In the genomic region with DNA sequence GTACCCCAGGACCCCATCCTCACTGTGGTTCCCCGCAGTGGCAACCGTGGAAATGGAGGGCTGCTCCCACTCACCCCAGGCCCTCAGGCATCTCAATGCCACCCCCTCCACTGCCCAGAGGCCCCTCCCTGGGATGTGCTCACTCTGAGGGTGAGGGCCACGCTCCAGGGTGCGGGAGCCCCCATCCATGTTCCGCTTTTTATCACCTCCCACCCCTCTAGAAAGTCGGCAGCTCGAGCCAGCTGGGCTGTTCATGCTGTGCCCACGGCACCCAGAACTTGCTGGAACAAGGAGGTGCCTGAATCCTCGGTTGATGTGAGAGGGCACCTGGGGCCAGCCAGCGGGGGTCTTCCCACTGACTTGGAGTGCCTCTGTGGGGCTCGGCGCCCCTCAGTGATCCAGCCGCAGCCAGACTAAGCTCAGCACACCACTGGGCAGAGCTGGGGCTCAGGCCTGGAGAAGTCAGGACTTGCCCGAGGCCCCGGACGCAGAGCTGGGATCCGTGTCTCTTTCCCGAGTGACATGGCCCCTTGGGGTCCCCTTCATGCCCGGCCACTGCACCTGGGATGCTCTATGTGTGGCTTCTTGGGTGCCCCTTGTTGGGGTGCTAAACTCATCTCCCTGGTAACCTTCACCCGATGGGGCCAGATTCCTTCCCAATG, we compare ENCODE assay signal across 14 cellular contexts.
"Had no signal": no experiment of that assay in that cellular context is flagged by ENCODE, and none has a peak within 500 bp of the region (broad histone marks: within the 10 kb centered on the region; RNA-seq: fewer than 3 reads in every experiment).

No MANE protein-coding gene starts in this region.

- ATAC-seq: foreskin keratinocyte; naive thymus-derived CD4-positive, alpha-beta T cell; upper lobe of right lung had no signal

- H3K4me3 ChIP-seq: coronary artery, suprapubic skin, tibial artery, upper lobe of right lung had no signal

- DNase-seq: effector CD4-positive, alpha-beta T cell; endodermal cell; erythroblast; foreskin keratinocyte; naive thymus-derived CD4-positive, alpha-beta T cell; nephron progenitor cell; small intestine; stimulated activated CD4-positive, alpha-beta T cell treated with anti-CD3 and anti-CD28 coated beads, Interleukin-12 subunit alpha, Interleukin-12 subunit beta, amount 100 ng/mL, for 4 hours; stimulated activated naive CD4-positive, alpha-beta T cell; tibial artery; upper lobe of right lung had no signal

- H3K9me3 ChIP-seq: neutrophil, suprapubic skin, tibial artery, upper lobe of right lung had no signal

- H3K4me3 Mint-ChIP-seq: endodermal cell; naive thymus-derived CD4-positive, alpha-beta T cell; nephron progenitor cell had no signal

- H3K36me3 Mint-ChIP-seq: naive thymus-derived CD4-positive, alpha-beta T cell had no signal

- H3K27ac Mint-ChIP-seq: endodermal cell; naive thymus-derived CD4-positive, alpha-beta T cell; nephron progenitor cell had no signal

- H3K9me3 Mint-ChIP-seq: endodermal cell; naive thymus-derived CD4-positive, alpha-beta T cell; nephron progenitor cell had no signal

- H3K36me3 ChIP-seq: neutrophil, suprapubic skin, tibial artery, upper lobe of right lung had no signal

- H3K27ac ChIP-seq: coronary artery, foreskin keratinocyte, neutrophil, suprapubic skin, tibial artery, upper lobe of right lung had no signal

- H3K4me1 ChIP-seq: upper lobe of right lung had no signal

- H3K27me3 ChIP-seq: suprapubic skin, upper lobe of right lung had no signal
